Comparison of ENCODE assay signal across 8 cellular contexts in genomic region chr12:77065361-77066204, GRCh38. TPM values are rescaled to one million over a fixed set of nuclear protein-coding genes. Genes with fewer than 3 reads are reported as not detected.
A peak's percentile ranks its signal among the peaks of the same experiment; 100 is the strongest.
DNase-seq lines count a peak whose midpoint lies in the region; ATAC-seq and TF ChIP-seq lines count a peak whose summit lies in the region.

TSS of gene E2F7 (minus strand) at chr12:77065569. CDS start at chr12:77064635, 934 bp downstream.

- peak within 1 kb of the TSS; percentile 90 for H3K27ac Mint-ChIP-seq in Calu3 (ENCODE audit: unreplicated experiment)
- H3K27ac Mint-ChIP-seq in activated CD8-positive, alpha-beta memory T cell treated with anti-CD3 and anti-CD28 coated beads, Interleukin-2, amount 10 ng/mL, durations not matched to agents 7 days and 5 days: peak within 1 kb of the TSS; percentile 83
- peak within 1 kb of the TSS; percentile 53 for H3K27ac Mint-ChIP-seq in endothelial cell (ENCODE audit: unreplicated experiment)
- peak within 1 kb of the TSS; percentile 83 for H3K27ac Mint-ChIP-seq in mesothelial cell of epicardium

- CTCF ChIA-PET in Calu3 (lab: Charles Lee): no interaction called here
- CTCF ChIA-PET in activated CD8-positive, alpha-beta memory T cell treated with anti-CD3 and anti-CD28 coated beads, Interleukin-2, amount 10 ng/mL, durations not matched to agents 7 days and 5 days (lab: Charles Lee): no interaction called here

- DNase-seq in Calu3 (peak; percentile 99), HUDEP-2 (lab: John Stamatoyannopoulos, UW; ENCODE audit: unreplicated experiment in 76 of 76) (peak in 74 of 76 experiments; percentile 6 to 91 (median 82)), NOMO-1 treated with DMSO at 0.1 percent for 48 hours (lab: John Stamatoyannopoulos, UW; ENCODE audit: unreplicated experiment) (peak; percentile 89), endothelial cell (ENCODE audit: low spot score) (peak; percentile 91), mesothelial cell of epicardium (ENCODE audit: low spot score in 2 of 2, unreplicated experiment in 2 of 2) (peak; percentile 77 to 91)
- DNase-seq in activated CD8-positive, alpha-beta memory T cell treated with anti-CD3 and anti-CD28 coated beads, Interleukin-2, amount 10 ng/mL, durations not matched to agents 7 days and 5 days: peak; percentile 91
- DNase-seq in stimulated activated CD8-positive, alpha-beta memory T cell treated with anti-CD3 and anti-CD28 coated beads, Interleukin-15, amount 100 ng/mL, for 4 hours (ENCODE audit: low read depth in 2 of 2): peak; percentile 58 to 62

- ATAC-seq in GM21423 (IDR thresholded peaks at IDR 0.05; ENCODE audit: unreplicated experiment): peak; percentile 66
- ATAC-seq in activated CD8-positive, alpha-beta memory T cell treated with anti-CD3 and anti-CD28 coated beads, Interleukin-2, amount 10 ng/mL, durations not matched to agents 7 days and 5 days: peak; percentile 97

- intact Hi-C loops in Calu3 (cut with micrococcal nuclease; ENCODE audit: unreplicated experiment): loop anchor here (2.0 to 10.0 kb wide), 2 partner anchors 67 to 539 kb away; no protein-coding TSS in a partner anchor

- BruUV-seq in Calu3 (replicated peaks; lab: Mats Ljungman, UMichigan): TSS peak; percentile 50

- no peaks in the 10 kb centered on the region for H3K27me3 Mint-ChIP-seq in Calu3 (ENCODE audit: unreplicated experiment)
- H3K27me3 Mint-ChIP-seq in activated CD8-positive, alpha-beta memory T cell treated with anti-CD3 and anti-CD28 coated beads, Interleukin-2, amount 10 ng/mL, durations not matched to agents 7 days and 5 days: peaks cover 17% of the 10 kb centered on the region
- peaks cover 5% of the 10 kb centered on the region for H3K27me3 Mint-ChIP-seq in endothelial cell (ENCODE audit: unreplicated experiment)
- H3K27me3 Mint-ChIP-seq in mesothelial cell of epicardium (ENCODE audit: low read depth): peaks cover 5% of the 10 kb centered on the region

- TF ChIP-seq CTCF in Calu3 (IDR thresholded peaks at IDR 0.05; ENCODE audit: unreplicated experiment) (no peak), endothelial cell (IDR thresholded peaks at IDR 0.05; ENCODE audit: unreplicated experiment) (no peak), mesothelial cell of epicardium (IDR thresholded peaks at IDR 0.05; ENCODE audit: unreplicated experiment) (no peak)

- H3K36me3 Mint-ChIP-seq in Calu3 (ENCODE audit: insufficient read depth, unreplicated experiment) (peaks cover 59% of the 10 kb centered on the region), endothelial cell (ENCODE audit: low read depth, unreplicated experiment) (no peaks in the 10 kb centered on the region), mesothelial cell of epicardium (no peaks in the 10 kb centered on the region)
- H3K36me3 Mint-ChIP-seq in activated CD8-positive, alpha-beta memory T cell treated with anti-CD3 and anti-CD28 coated beads, Interleukin-2, amount 10 ng/mL, durations not matched to agents 7 days and 5 days: peaks cover 31% of the 10 kb centered on the region

- H3K4me3 Mint-ChIP-seq in Calu3 (ENCODE audit: low read depth, unreplicated experiment): peak within 1 kb of the TSS; percentile 82
- H3K4me3 Mint-ChIP-seq in activated CD8-positive, alpha-beta memory T cell treated with anti-CD3 and anti-CD28 coated beads, Interleukin-2, amount 10 ng/mL, durations not matched to agents 7 days and 5 days: peak within 1 kb of the TSS; percentile 79
- peak within 1 kb of the TSS; percentile 84 for H3K4me3 Mint-ChIP-seq in endothelial cell (ENCODE audit: unreplicated experiment)
- H3K4me3 Mint-ChIP-seq in mesothelial cell of epicardium: peak within 1 kb of the TSS; percentile 77

- H3K9me3 Mint-ChIP-seq in Calu3 (ENCODE audit: low read depth, unreplicated experiment) (no peaks in the 10 kb centered on the region), endothelial cell (ENCODE audit: unreplicated experiment) (no peaks in the 10 kb centered on the region), mesothelial cell of epicardium (no peaks in the 10 kb centered on the region)
- H3K9me3 Mint-ChIP-seq in activated CD8-positive, alpha-beta memory T cell treated with anti-CD3 and anti-CD28 coated beads, Interleukin-2, amount 10 ng/mL, durations not matched to agents 7 days and 5 days (ENCODE audit: low read depth): no peaks in the 10 kb centered on the region

- H3K4me1 Mint-ChIP-seq in Calu3 (ENCODE audit: low read depth, unreplicated experiment) (peaks cover 40% of the 10 kb centered on the region), endothelial cell (ENCODE audit: unreplicated experiment) (peaks cover 3% of the 10 kb centered on the region), mesothelial cell of epicardium (peaks cover 9% of the 10 kb centered on the region)
- peaks cover 40% of the 10 kb centered on the region for H3K4me1 Mint-ChIP-seq in activated CD8-positive, alpha-beta memory T cell treated with anti-CD3 and anti-CD28 coated beads, Interleukin-2, amount 10 ng/mL, durations not matched to agents 7 days and 5 days

RNA-seq across cellular contexts. Expression of gene E2F7, which starts in this region (rescaled TPM):
- 31.2 and 40.2 TPM in 2 replicates for total RNA-seq in Calu3 (2022)
- total RNA-seq in activated CD8-positive, alpha-beta memory T cell treated with anti-CD3 and anti-CD28 coated beads, Interleukin-2, amount 10 ng/mL, durations not matched to agents 7 days and 5 days: 10 to 100 TPM; 20.2 to 26.1 TPM
- 6.2 TPM for total RNA-seq in endothelial cell (ENCODE audit: unreplicated experiment)
- total RNA-seq in mesothelial cell of epicardium: 6.9 to 8.2 TPM (median 7.7 TPM) in 3 replicates

Comparison
In these comparisons a context has a peak if more than half of its experiments do, and no peak if none do; other contexts are left out.
1. Peak in every context shown above with its lines: DNase-seq and ATAC-seq.